ENCODE assay signal across 8 cellular contexts in genomic region chr2:239318790-239319189, GRCh38.
DNase-seq lines count a peak whose midpoint lies in the region; ATAC-seq and TF ChIP-seq lines count a peak whose summit lies in the region.
"Had no signal": no experiment of that assay in that cellular context is flagged by ENCODE, and none has a peak within 500 bp of the region (broad histone marks: within the 10 kb centered on the region; RNA-seq: fewer than 3 reads in every experiment).

No MANE protein-coding gene starts in this region.

- H3K27ac Mint-ChIP-seq in HFFc6: peak overlapping the region; percentile 85
- H3K27ac Mint-ChIP-seq in activated naive CD8-positive, alpha-beta T cell: peak overlapping the region; percentile 88

- no peak for DNase-seq in HFFc6
- peak; percentile 20 for DNase-seq in islet precursor cell
- peak; percentile 9 for DNase-seq in stomach
- DNase-seq in NAMALWA (ENCODE audit: low spot score): no peak
- DNase-seq in AG08396 (ENCODE audit: low spot score): no peak
- DNase-seq: NCI-H524 had no signal

- WGBS in stomach, 5 donors: 55 to 79% (median 66%) methylated on average over 5 of the region's 5 CpGs

- no peaks in the 10 kb centered on the region for H3K27me3 ChIP-seq in stomach

- TF ChIP-seq EP300 in stomach (IDR thresholded peaks at IDR 0.05): no peak

- H3K9me3 Mint-ChIP-seq in HFFc6: no peaks in the 10 kb centered on the region
- H3K9me3 Mint-ChIP-seq in activated naive CD8-positive, alpha-beta T cell (ENCODE audit: low read depth): no peaks in the 10 kb centered on the region

- peaks cover 2% of the 10 kb centered on the region; the same call in 1 of the 2 replicates for H3K27me3 Mint-ChIP-seq in HFFc6 (ENCODE audit: insufficient read depth)
- no peaks in the 10 kb centered on the region for H3K27me3 Mint-ChIP-seq in activated naive CD8-positive, alpha-beta T cell

- peak overlapping the region; percentile 15 to 39 (median 32) for H3K4me3 ChIP-seq in stomach

- TF ChIP-seq CTCF in HFFc6 (IDR thresholded peaks at IDR 0.05) (no peak), stomach (IDR thresholded peaks at IDR 0.05) (no peak)

- H3K36me3 ChIP-seq in stomach: no peaks in the 10 kb centered on the region

- peaks cover 36% of the 10 kb centered on the region for H3K4me1 Mint-ChIP-seq in HFFc6 (ENCODE audit: low read depth)
- peaks cover 63% of the 10 kb centered on the region for H3K4me1 Mint-ChIP-seq in activated naive CD8-positive, alpha-beta T cell (ENCODE audit: low read depth)

- H3K27ac ChIP-seq in stomach: peak overlapping the region in 4 of 5 donors; percentile 45 to 80 (median 72)

- peaks cover 32 to 77% (median 56%) of the 10 kb centered on the region in 4 donors for H3K4me1 ChIP-seq in stomach

- H3K36me3 Mint-ChIP-seq in HFFc6 (ENCODE audit: low read depth): peaks cover 21% of the 10 kb centered on the region
- H3K36me3 Mint-ChIP-seq in activated naive CD8-positive, alpha-beta T cell: peaks cover 9% of the 10 kb centered on the region

- TF ChIP-seq POLR2A in stomach (IDR thresholded peaks at IDR 0.05): no peak

- ATAC-seq in HG03354 (IDR thresholded peaks at IDR 0.05; ENCODE audit: poor library complexity, severe bottlenecking, unreplicated experiment): no peak

- intact Hi-C loops in stomach (cut with DNase I; ENCODE audit: low total_unique reads): no loop called here

- no peaks in the 10 kb centered on the region for H3K9me3 ChIP-seq in stomach

- peak overlapping the region; percentile 81 for H3K4me3 Mint-ChIP-seq in HFFc6
- peak overlapping the region; percentile 67 for H3K4me3 Mint-ChIP-seq in activated naive CD8-positive, alpha-beta T cell

Comparison
In these comparisons a context has a peak if more than half of its experiments do, and no peak if none do; other contexts are left out.
1. DNase-seq: peak in islet precursor cell (single experiment) and stomach (single experiment); none in HFFc6 (single experiment), NAMALWA (single experiment) and AG08396 (single experiment).